In genomic region chr1:165630629-165631402, GRCh38 we compare ENCODE assay signal across 1 cellular context.
TF ChIP-seq lines count a peak whose summit lies in the region.

TSS of gene MGST3 (plus strand) at chr1:165631234. CDS start at chr1:165649848, 18,614 bp downstream.

TF ChIP-seq in HepG2, 621 proteins besides CTCF, POLR2A, EP300 and RAD21 (continued from another document and continues in another):
- TF ChIP-seq KDM3A (CRISPR knock-in tag; IDR thresholded peaks at IDR 0.05; ENCODE audit: low read depth) (no peak), ZNF407 (CRISPR knock-in tag; IDR thresholded peaks at IDR 0.05; ENCODE audit: not compliant biosample characterization) (no peak), ZNF143 (CRISPR knock-in tag; IDR thresholded peaks at IDR 0.05) (no peak; the same call in none of the 2 replicates), HNF1B (CRISPR knock-in tag; IDR thresholded peaks at IDR 0.05) (no peak; the same call in 1 of the 2 replicates), PHF20 (CRISPR knock-in tag; IDR thresholded peaks at IDR 0.05) (peak; percentile 75), AHR (CRISPR knock-in tag; IDR thresholded peaks at IDR 0.05) (no peak), ARID2 (CRISPR knock-in tag; IDR thresholded peaks at IDR 0.05; ENCODE audit: borderline replicate concordance) (no peak), KLF15 (CRISPR knock-in tag; IDR thresholded peaks at IDR 0.05; ENCODE audit: borderline replicate concordance) (no peak), ZNF782 (CRISPR knock-in tag; IDR thresholded peaks at IDR 0.05; ENCODE audit: borderline replicate concordance) (no peak), TERF1 (CRISPR knock-in tag; IDR thresholded peaks at IDR 0.05) (peak; percentile 62; the same call in 1 of the 2 replicates), TFDP1 (CRISPR knock-in tag; IDR thresholded peaks at IDR 0.05; ENCODE audit: borderline replicate concordance) (peak; percentile 95), NFAT5 (CRISPR knock-in tag; IDR thresholded peaks at IDR 0.05) (no peak), MED1 (CRISPR knock-in tag; IDR thresholded peaks at IDR 0.05) (peak; percentile 14; the same call in 1 of the 2 replicates), MZF1 (CRISPR knock-in tag; IDR thresholded peaks at IDR 0.05; ENCODE audit: borderline replicate concordance) (no peak), HINFP (CRISPR knock-in tag; IDR thresholded peaks at IDR 0.05; ENCODE audit: low read depth) (no peak), KAT8 (CRISPR knock-in tag; IDR thresholded peaks at IDR 0.05) (peak; percentile 71), THAP8 (CRISPR knock-in tag; IDR thresholded peaks at IDR 0.05; ENCODE audit: borderline replicate concordance) (no peak), ZNF784 (CRISPR knock-in tag; IDR thresholded peaks at IDR 0.05; ENCODE audit: borderline replicate concordance) (peak; percentile 64; the same call in 1 of the 2 replicates), CENPX (CRISPR knock-in tag; IDR thresholded peaks at IDR 0.05) (no peak), ZNF558 (CRISPR knock-in tag; IDR thresholded peaks at IDR 0.05; ENCODE audit: borderline replicate concordance) (no peak; the same call in 1 of the 2 replicates), AFF4 (CRISPR knock-in tag; IDR thresholded peaks at IDR 0.05) (0 out of 2 replicates have a peak, but pooled peaks have one; percentile 34), SIX1 (CRISPR knock-in tag; IDR thresholded peaks at IDR 0.05; ENCODE audit: borderline replicate concordance) (no peak), ZFY (CRISPR knock-in tag; IDR thresholded peaks at IDR 0.05) (peak; percentile 89), ARNT2 (CRISPR knock-in tag; IDR thresholded peaks at IDR 0.05; ENCODE audit: low read depth) (0 out of 2 replicates have a peak, but pooled peaks have one; percentile 35), ARNT (IDR thresholded peaks at IDR 0.05) (no peak), NFRKB (IDR thresholded peaks at IDR 0.05) (no peak), AGO1 (IDR thresholded peaks at IDR 0.05; ENCODE audit: low read depth, low read length, poor library complexity, severe bottlenecking) (peak; percentile 22), RFX3 (CRISPR knock-in tag; IDR thresholded peaks at IDR 0.05) (no peak), SNRNP70 (IDR thresholded peaks at IDR 0.05; ENCODE audit: low read depth, low read length) (no peak), SP5 (CRISPR knock-in tag; IDR thresholded peaks at IDR 0.05; ENCODE audit: borderline replicate concordance, low read depth) (no peak)
